28 cellular contexts compared by ENCODE assay signal in genomic region chr3:79639855-79640254, GRCh38.
"Had no signal": no experiment of that assay in that cellular context is flagged by ENCODE, and none has a peak within 500 bp of the region (broad histone marks: within the 10 kb centered on the region; RNA-seq: fewer than 3 reads in every experiment).

No MANE protein-coding gene starts in this region.

- H2AFZ ChIP-seq: neural progenitor cell, parathyroid adenoma had no signal

- H3K9me3 ChIP-seq: ovary, psoas muscle, thoracic aorta, thyroid gland, tibial nerve, upper lobe of left lung, vagina had no signal

- H3K27ac ChIP-seq: neural progenitor cell, ovary, parathyroid adenoma, psoas muscle, skin epidermis, spleen, stomach, thoracic aorta, thyroid gland, tibial nerve, upper lobe of left lung, vagina had no signal

- FAIRE-seq: urothelium cell line had no signal

- H3K27me3 ChIP-seq: neural progenitor cell, ovary, spleen, stomach, thyroid gland, tibial nerve, upper lobe of left lung, vagina had no signal

- H3K9ac ChIP-seq: neural progenitor cell, parathyroid adenoma had no signal

- DNase-seq: naive thymus-derived CD4-positive, alpha-beta T cell; natural killer cell; occipital lobe; ovary; posterior cingulate gyrus; psoas muscle; right cardiac atrium; spleen; stimulated activated CD4-positive, alpha-beta T cell treated with anti-CD3 and anti-CD28 coated beads, Interleukin-12 subunit alpha, Interleukin-12 subunit beta, amount 100 ng/mL, for 4 hours; stimulated activated CD4-positive, alpha-beta T cell treated with anti-CD3 and anti-CD28 coated beads, Interleukin-2, amount 100 ng/mL, for 24 hours; stimulated activated CD4-positive, alpha-beta T cell treated with anti-CD3 and anti-CD28 coated beads, Interleukin-2, amount 100 ng/mL, for 48 hours; stimulated activated CD4-positive, alpha-beta T cell treated with anti-CD3 and anti-CD28 coated beads, Interleukin-4, amount 100 ng/mL, for 24 hours; stimulated activated naive B cell treated with anti-CD40 and anti-IgM and Interleukin-4, amounts not matched to agents 10 μg/mL and 1 μg/mL and 100 μg/mL, for 72 hours; stimulated activated naive CD4-positive, alpha-beta T cell treated with Interleukin-2 at 50 U/mL for 16 hours; stomach; thyroid gland; trophoblast cell; upper lobe of left lung had no signal

- H3K4me2 ChIP-seq: neural progenitor cell, smooth muscle cell had no signal

- H3K4me1 ChIP-seq: neural progenitor cell, parathyroid adenoma, psoas muscle, spleen, stomach, thyroid gland, tibial nerve, upper lobe of left lung, vagina had no signal

- ATAC-seq: naive thymus-derived CD4-positive, alpha-beta T cell; natural killer cell; psoas muscle; right cardiac atrium; sciatic nerve; stimulated activated effector memory CD8-positive, alpha-beta T cell treated with anti-CD3 and anti-CD28 coated beads, Interleukin-12 subunit alpha, Interleukin-12 subunit beta, amount 100 ng/mL, for 72 hours; stimulated activated naive B cell treated with anti-CD40 and anti-IgM and Interleukin-4, amounts not matched to agents 10 μg/mL and 1 μg/mL and 100 μg/mL, for 72 hours had no signal

- H3K79me2 ChIP-seq: parathyroid adenoma had no signal

- H3K36me3 ChIP-seq: neural progenitor cell, ovary, spleen, stomach, thoracic aorta, thyroid gland, tibial nerve, upper lobe of left lung, vagina had no signal

- H3K4me3 ChIP-seq: neural progenitor cell, ovary, psoas muscle, skin epidermis, smooth muscle cell, spleen, stomach, thoracic aorta, thyroid gland, tibial nerve, upper lobe of left lung, vagina had no signal
